In the genomic region with DNA sequence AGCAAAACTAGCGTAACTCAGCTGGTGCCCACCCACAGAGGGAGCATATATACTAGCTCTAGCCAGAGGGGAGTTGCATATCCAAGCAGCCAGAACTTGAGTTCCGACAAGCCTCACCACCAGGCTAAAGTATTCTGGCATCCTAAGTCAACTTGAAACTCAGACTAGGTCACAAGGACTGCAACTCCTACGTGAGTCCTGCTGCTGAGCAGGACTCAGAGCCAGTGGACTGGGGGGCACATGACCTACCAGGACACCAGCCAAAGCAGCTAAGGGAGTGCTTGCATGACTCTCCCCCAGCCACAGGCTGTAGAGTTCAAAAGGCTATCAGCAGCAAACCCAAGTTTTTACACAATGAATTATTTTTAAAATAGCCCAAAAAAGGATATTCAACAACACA, we compare ENCODE assay signal across 24 cellular contexts. TPM values are rescaled to one million over a fixed set of nuclear protein-coding genes. Genes with fewer than 3 reads are reported as not detected.
"Had no signal": no experiment of that assay in that cellular context is flagged by ENCODE, and none has a peak within 500 bp of the region (broad histone marks: within the 10 kb centered on the region; RNA-seq: fewer than 3 reads in every experiment).

No MANE protein-coding gene starts in this region.

- H3K27me3 ChIP-seq: breast epithelium, left lung, sigmoid colon, upper lobe of left lung had no signal

- H3K4me3 ChIP-seq: breast epithelium, esophagus squamous epithelium, left lung, lung, sigmoid colon, thoracic aorta, upper lobe of left lung had no signal

- H3K27ac ChIP-seq: breast epithelium, esophagus squamous epithelium, left lung, sigmoid colon, thoracic aorta, upper lobe of left lung had no signal

- H3K9me3 ChIP-seq: breast epithelium, esophagus squamous epithelium, thoracic aorta had no signal

- H3K4me1 ChIP-seq: breast epithelium, esophagus squamous epithelium, left lung, sigmoid colon, upper lobe of left lung had no signal

- ATAC-seq: activated CD8-positive, alpha-beta T cell treated with anti-CD3 and anti-CD28 coated beads, Interleukin-2, amount 10 ng/mL, durations not matched to agents 7 days and 5 days; activated naive CD4-positive, alpha-beta T cell treated with anti-CD3 and anti-CD28 coated beads, Interleukin-2, amount 50 U/mL, for 72 hours; left lung; stimulated activated naive B cell treated with anti-CD40 and anti-IgM and Interleukin-4, amounts not matched to agents 10 μg/mL and 1 μg/mL and 100 μg/mL, for 72 hours; T-helper 17 cell had no signal

- DNase-seq: activated CD4-positive, alpha-beta T cell treated with anti-CD3 and anti-CD28 coated beads, Interleukin-2, amount 10 ng/mL, durations not matched to agents 24 days and 14 days; activated CD8-positive, alpha-beta T cell treated with anti-CD3 and anti-CD28 coated beads, Interleukin-2, amount 10 ng/mL, durations not matched to agents 7 days and 5 days; activated gamma-delta T cell treated with Interleukin-2 at 50 U/mL for 16 hours; cerebellar nuclear complex; cortex of kidney; endodermal cell; esophagus squamous epithelium; foreskin fibroblast; immature natural killer cell; kidney glomerular epithelial cell; left lung; naive B cell; retina; sigmoid colon; stimulated activated CD4-positive, alpha-beta T cell treated with anti-CD3 and anti-CD28 coated beads, Interleukin-2, amount 100 ng/mL, for 48 hours; stimulated activated CD8-positive, alpha-beta memory T cell treated with anti-CD3 and anti-CD28 coated beads, Interleukin-4, amount 100 ng/mL, for 48 hours; stimulated activated naive B cell treated with anti-CD40 and anti-IgM and Interleukin-4, amounts not matched to agents 10 μg/mL and 1 μg/mL and 100 μg/mL, for 72 hours; T-helper 17 cell; upper lobe of left lung had no signal

- H3K36me3 ChIP-seq: breast epithelium, thoracic aorta, upper lobe of left lung had no signal

RNA-seq across cellular contexts. Expression of a gene that starts 27.4 kb away (rescaled TPM):
- total RNA-seq: progenitor cell of endocrine pancreas had no signal
